Comparison of ENCODE assay signal across 17 cellular contexts in the genomic region with DNA sequence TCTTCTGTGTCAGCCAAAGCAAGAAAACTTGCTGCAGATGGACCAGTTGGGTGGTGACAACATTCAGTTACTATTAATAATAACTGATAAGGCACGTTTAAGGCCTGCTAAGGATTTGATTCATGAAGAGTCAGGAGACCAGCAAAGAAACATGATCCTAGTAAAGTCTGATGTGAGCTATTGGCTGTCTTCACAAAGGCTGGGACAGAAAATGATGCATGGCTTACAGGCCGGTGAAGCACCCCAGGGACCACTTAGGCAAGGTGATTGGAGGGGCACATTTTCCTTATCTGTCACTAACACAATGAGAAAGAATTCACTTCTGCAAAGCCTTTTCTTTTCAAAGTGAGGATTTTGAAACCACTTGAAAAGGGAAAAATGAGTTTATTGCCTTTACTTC.
A peak's percentile ranks its signal among the peaks of the same experiment; 100 is the strongest.
DNase-seq lines count a peak whose midpoint lies in the region; ATAC-seq, FAIRE-seq and TF ChIP-seq lines count a peak whose summit lies in the region.
"Had no signal": no experiment of that assay in that cellular context is flagged by ENCODE, and none has a peak within 500 bp of the region (broad histone marks: within the 10 kb centered on the region; RNA-seq: fewer than 3 reads in every experiment).

No MANE protein-coding gene starts in this region.

- H3K79me2 ChIP-seq in astrocyte (ENCODE audit: insufficient read depth, low read length): no peaks in the 10 kb centered on the region

- H3K27ac ChIP-seq in astrocyte (ENCODE audit: low read depth, low read length): no peak overlapping the region
- H3K27ac ChIP-seq: 22Rv1, SK-N-MC had no signal

- H3K9ac ChIP-seq in astrocyte (ENCODE audit: low read length): no peak overlapping the region

- H3K4me1 ChIP-seq in astrocyte (ENCODE audit: insufficient read depth, low read length): no peaks in the 10 kb centered on the region
- H3K4me1 ChIP-seq: BE2C had no signal

- no peak overlapping the region for H2AFZ ChIP-seq in astrocyte (ENCODE audit: low read depth, low read length)

- no peaks in the 10 kb centered on the region for H3K36me3 ChIP-seq in astrocyte (ENCODE audit: insufficient read depth, low read length)
- H3K36me3 ChIP-seq: BE2C had no signal

- H3K4me3 Mint-ChIP-seq in astrocyte (ENCODE audit: unreplicated experiment) (no peak overlapping the region), nephron progenitor cell (peak overlapping the region; percentile 45)
- no peak overlapping the region for H3K4me3 Mint-ChIP-seq in activated naive CD4-positive, alpha-beta T cell treated with anti-CD3 and anti-CD28 coated beads, Interleukin-2, amount 10 ng/mL, durations not matched to agents 7 days and 5 days
- H3K4me3 Mint-ChIP-seq: CD4-positive, alpha-beta T cell had no signal

- POLR2A ChIA-PET in HEK293T (lab: Yijun Ruan, JAX): no interaction called here

- H3K27ac Mint-ChIP-seq in astrocyte (ENCODE audit: unreplicated experiment) (no peak overlapping the region), nephron progenitor cell (peak overlapping the region; percentile 78)
- H3K27ac Mint-ChIP-seq in activated naive CD4-positive, alpha-beta T cell treated with anti-CD3 and anti-CD28 coated beads, Interleukin-2, amount 10 ng/mL, durations not matched to agents 7 days and 5 days: no peak overlapping the region
- H3K27ac Mint-ChIP-seq: CD4-positive, alpha-beta T cell had no signal

- no peaks in the 10 kb centered on the region for H3K36me3 Mint-ChIP-seq in astrocyte (ENCODE audit: low read depth, unreplicated experiment)
- peaks cover 5% of the 10 kb centered on the region for H3K36me3 Mint-ChIP-seq in nephron progenitor cell (ENCODE audit: low read depth)
- no peaks in the 10 kb centered on the region for H3K36me3 Mint-ChIP-seq in activated naive CD4-positive, alpha-beta T cell treated with anti-CD3 and anti-CD28 coated beads, Interleukin-2, amount 10 ng/mL, durations not matched to agents 7 days and 5 days

- CTCF ChIA-PET in HEK293T (lab: Yijun Ruan, JAX): no interaction called here
- CTCF ChIA-PET in activated naive CD4-positive, alpha-beta T cell treated with anti-CD3 and anti-CD28 coated beads, Interleukin-2, amount 10 ng/mL, durations not matched to agents 7 days and 5 days (lab: Charles Lee): no interaction called here

- H3K27me3 ChIP-seq in astrocyte (ENCODE audit: insufficient read depth, low read length): no peaks in the 10 kb centered on the region
- H3K27me3 ChIP-seq: BE2C had no signal

- H4K20me1 ChIP-seq in astrocyte (ENCODE audit: insufficient read depth, low read length): no peaks in the 10 kb centered on the region

- peak; percentile 27 for DNase-seq in NCI-H2107 treated with DMSO at 0.1 percent for 48 hours (lab: John Stamatoyannopoulos, UW; ENCODE audit: unreplicated experiment)
- DNase-seq in NCI-H2107 (lab: John Stamatoyannopoulos, UW): no peak
- DNase-seq in HEK293T (ENCODE audit: extremely low spot score): no peak
- DNase-seq in astrocyte (ENCODE audit: low read depth): peak; percentile 55
- peak; percentile 35 for DNase-seq in nephron progenitor cell
- DNase-seq in NCI-H1092 treated with DMSO at 0.1 percent for 48 hours (lab: John Stamatoyannopoulos, UW): no peak
- DNase-seq in activated naive CD4-positive, alpha-beta T cell treated with anti-CD3 and anti-CD28 coated beads, Interleukin-2, amount 10 ng/mL, durations not matched to agents 7 days and 5 days: no peak
- DNase-seq: BE2C; CD4-positive, alpha-beta T cell; EL; GOT3; NCI-H187 treated with DMSO at 0.1 percent for 48 hours; NCI-H2227 treated with DMSO at 0.1 percent for 48 hours; NCI-H524 had no signal

- H3K4me3 ChIP-seq in astrocyte (ENCODE audit: insufficient read depth, low read depth, low read length): no peak overlapping the region
- H3K4me3 ChIP-seq: SK-N-MC had no signal

- peaks cover 3% of the 10 kb centered on the region for H3K27me3 Mint-ChIP-seq in astrocyte (ENCODE audit: low read depth, unreplicated experiment)
- peaks cover 5% of the 10 kb centered on the region for H3K27me3 Mint-ChIP-seq in nephron progenitor cell (ENCODE audit: low read depth, poor library complexity)
- H3K27me3 Mint-ChIP-seq in activated naive CD4-positive, alpha-beta T cell treated with anti-CD3 and anti-CD28 coated beads, Interleukin-2, amount 10 ng/mL, durations not matched to agents 7 days and 5 days: peaks cover 14% of the 10 kb centered on the region

- no peak for ATAC-seq in GM18870 (IDR thresholded peaks at IDR 0.05; ENCODE audit: unreplicated experiment)

- no peaks in the 10 kb centered on the region for H3K9me3 ChIP-seq in astrocyte (ENCODE audit: insufficient read depth, low read depth, low read length)
- H3K9me3 ChIP-seq: BE2C had no signal

- FAIRE-seq in astrocyte (lab: Jason Lieb, UNC): no peak

- no peak overlapping the region for H3K4me2 ChIP-seq in astrocyte (ENCODE audit: low read length)

- H3K4me1 Mint-ChIP-seq in astrocyte (ENCODE audit: low read depth, unreplicated experiment) (no peaks in the 10 kb centered on the region), nephron progenitor cell (peaks cover 33% of the 10 kb centered on the region)
- no peaks in the 10 kb centered on the region for H3K4me1 Mint-ChIP-seq in activated naive CD4-positive, alpha-beta T cell treated with anti-CD3 and anti-CD28 coated beads, Interleukin-2, amount 10 ng/mL, durations not matched to agents 7 days and 5 days

- TF ChIP-seq CTCF in astrocyte (IDR thresholded peaks at IDR 0.05; ENCODE audit: insufficient read depth, low read depth, low read length): no peak
- TF ChIP-seq CTCF in nephron progenitor cell (IDR thresholded peaks at IDR 0.05): no peak

- H3K9me3 Mint-ChIP-seq in astrocyte (ENCODE audit: unreplicated experiment) (peaks cover 3% of the 10 kb centered on the region), nephron progenitor cell (peaks cover 37% of the 10 kb centered on the region)
- H3K9me3 Mint-ChIP-seq in activated naive CD4-positive, alpha-beta T cell treated with anti-CD3 and anti-CD28 coated beads, Interleukin-2, amount 10 ng/mL, durations not matched to agents 7 days and 5 days: no peaks in the 10 kb centered on the region
- H3K9me3 Mint-ChIP-seq: CD4-positive, alpha-beta T cell had no signal

TF ChIP-seq in HEK293T, 16 proteins besides CTCF, POLR2A, EP300 and RAD21:
- TF ChIP-seq SUZ12 (IDR thresholded peaks at IDR 0.05): no peak
- TF ChIP-seq BHLHE40 (IDR thresholded peaks at IDR 0.05; ENCODE audit: borderline replicate concordance): no peak
- TF ChIP-seq CTBP1 (IDR thresholded peaks at IDR 0.05; ENCODE audit: borderline replicate concordance): no peak
- TF ChIP-seq, protein P1, sequence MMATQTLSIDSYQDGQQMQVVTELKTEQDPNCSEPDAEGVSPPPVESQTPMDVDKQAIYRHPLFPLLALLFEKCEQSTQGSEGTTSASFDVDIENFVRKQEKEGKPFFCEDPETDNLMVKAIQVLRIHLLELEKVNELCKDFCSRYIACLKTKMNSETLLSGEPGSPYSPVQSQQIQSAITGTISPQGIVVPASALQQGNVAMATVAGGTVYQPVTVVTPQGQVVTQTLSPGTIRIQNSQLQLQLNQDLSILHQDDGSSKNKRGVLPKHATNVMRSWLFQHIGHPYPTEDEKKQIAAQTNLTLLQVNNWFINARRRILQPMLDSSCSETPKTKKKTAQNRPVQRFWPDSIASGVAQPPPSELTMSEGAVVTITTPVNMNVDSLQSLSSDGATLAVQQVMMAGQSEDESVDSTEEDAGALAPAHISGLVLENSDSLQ (IDR thresholded peaks at IDR 0.05): peak; percentile 49; the same call in 1 of the 2 replicates
- TF ChIP-seq FOXM1 (IDR thresholded peaks at IDR 0.05; ENCODE audit: borderline replicate concordance): no peak
- no peak for TF ChIP-seq ZNF384 (IDR thresholded peaks at IDR 0.05)
- no peak for TF ChIP-seq FOXA1 (IDR thresholded peaks at IDR 0.05)
- no peak for TF ChIP-seq TARDBP (IDR thresholded peaks at IDR 0.05)
- TF ChIP-seq SP1 (IDR thresholded peaks at IDR 0.05): no peak

Comparison
In these comparisons a context has a peak if more than half of its experiments do, and no peak if none do; other contexts are left out.
1. DNase-seq: peak in NCI-H2107 treated with DMSO at 0.1 percent for 48 hours (single experiment), astrocyte (single experiment) and nephron progenitor cell (single experiment); none in NCI-H2107 (single experiment), HEK293T (single experiment), NCI-H1092 treated with DMSO at 0.1 percent for 48 hours (single experiment) and activated naive CD4-positive, alpha-beta T cell treated with anti-CD3 and anti-CD28 coated beads, Interleukin-2, amount 10 ng/mL, durations not matched to agents 7 days and 5 days (single experiment).